Comparison of ENCODE assay signal across 34 cellular contexts in the genomic region with DNA sequence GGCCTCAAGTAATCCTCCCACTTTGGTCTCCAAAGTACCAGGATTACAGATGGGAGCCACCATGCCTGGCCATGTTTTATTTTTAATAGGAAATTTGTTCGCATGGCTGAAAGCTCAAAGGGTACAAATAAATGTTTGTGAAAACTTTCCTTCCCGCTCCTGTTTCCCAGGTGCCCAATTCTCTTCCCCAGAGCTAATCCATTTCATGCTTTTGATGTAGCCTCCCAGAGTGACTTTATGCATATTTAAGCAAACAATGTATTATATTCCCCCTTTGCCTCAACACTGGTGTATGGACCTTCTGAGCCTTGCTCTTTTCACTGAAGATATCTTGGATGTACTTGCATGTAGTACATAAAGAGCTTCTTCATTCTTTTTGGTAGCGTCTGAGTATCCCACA.
"Had no signal": no experiment of that assay in that cellular context is flagged by ENCODE, and none has a peak within 500 bp of the region (broad histone marks: within the 10 kb centered on the region; RNA-seq: fewer than 3 reads in every experiment).

No MANE protein-coding gene starts in this region.

- H3K9me3 ChIP-seq: ascending aorta, breast epithelium had no signal

- H3K4me1 ChIP-seq: ascending aorta, breast epithelium had no signal

- H3K27me3 Mint-ChIP-seq: activated CD8-positive, alpha-beta memory T cell treated with anti-CD3 and anti-CD28 coated beads, Interleukin-2, amount 10 ng/mL, durations not matched to agents 7 days and 5 days; activated naive CD8-positive, alpha-beta T cell; activated naive CD8-positive, alpha-beta T cell treated with anti-CD3 and anti-CD28 coated beads, Interleukin-2, amount 10 ng/mL, durations not matched to agents 7 days and 5 days had no signal

- H3K27ac Mint-ChIP-seq: activated CD4-positive, alpha-beta memory T cell treated with anti-CD3 and anti-CD28 coated beads, Interleukin-2, amount 10 ng/mL, durations not matched to agents 7 days and 5 days; activated CD4-positive, alpha-beta T cell treated with anti-CD3 and anti-CD28 coated beads for 36 hours; activated CD4-positive, alpha-beta T cell treated with anti-CD3 and anti-CD28 coated beads, Interleukin-2, amount 10 ng/mL, durations not matched to agents 7 days and 5 days; activated CD8-positive, alpha-beta memory T cell treated with anti-CD3 and anti-CD28 coated beads, Interleukin-2, amount 10 ng/mL, durations not matched to agents 7 days and 5 days; activated CD8-positive, alpha-beta T cell treated with anti-CD3 and anti-CD28 coated beads, Interleukin-2, amount 10 ng/mL, durations not matched to agents 7 days and 5 days; activated naive CD4-positive, alpha-beta T cell treated with anti-CD3 and anti-CD28 coated beads, Interleukin-2, amount 10 ng/mL, durations not matched to agents 7 days and 5 days; activated naive CD4-positive, alpha-beta T cell treated with anti-CD3 and anti-CD28 coated beads, Interleukin-2, amount 50 U/mL, for 24 hours; activated naive CD8-positive, alpha-beta T cell; activated naive CD8-positive, alpha-beta T cell treated with anti-CD3 and anti-CD28 coated beads, Interleukin-2, amount 10 ng/mL, durations not matched to agents 7 days and 5 days; activated naive CD8-positive, alpha-beta T cell treated with anti-CD3 and anti-CD28 coated beads, Interleukin-2, amount 50 U/mL, for 24 hours; activated T-cell treated with anti-CD3 and anti-CD28 coated beads, Interleukin-2, amount 50 U/mL, for 24 hours; activated T-helper 2 cell treated with anti-CD3 and anti-CD28 coated beads, Interferon-gamma antibody, Interleukin-2, Interleukin-4, amounts not matched to agents 10 μg/mL and 5 μg/mL and 100 μg/mL, durations not matched to agents 14 hours and 24 hours and 36 hours; T-helper 1 cell treated with Interleukin-12 subunit alpha and Interleukin-12 subunit beta and Interleukin-4 antibody, amounts not matched to agents 30 μg/mL and 1 μg/mL, for 36 hours; T-helper 2 cell treated with Interferon-gamma antibody and Interleukin-4, amounts not matched to agents 5 μg/mL and 100 μg/mL, for 36 hours had no signal

- H3K4me3 ChIP-seq: ascending aorta, breast epithelium had no signal

- H3K27ac ChIP-seq: ascending aorta, brain microvascular endothelial cell, breast epithelium, VCaP had no signal

- DNase-seq: activated CD4-positive, alpha-beta memory T cell treated with anti-CD3 and anti-CD28 coated beads, Interleukin-2, amount 10 ng/mL, durations not matched to agents 7 days and 5 days; activated CD4-positive, alpha-beta T cell treated with anti-CD3 and anti-CD28 coated beads for 1 hour; activated CD4-positive, alpha-beta T cell treated with anti-CD3 and anti-CD28 coated beads for 36 hours; activated CD4-positive, alpha-beta T cell treated with anti-CD3 and anti-CD28 coated beads for 48 hours; activated CD4-positive, alpha-beta T cell treated with anti-CD3 and anti-CD28 coated beads, Interleukin-2, amount 10 ng/mL, durations not matched to agents 7 days and 5 days; activated CD4-positive, alpha-beta T cell treated with anti-CD3 and anti-CD28 coated beads, Interleukin-2, amount 50 U/mL, for 48 hours; activated CD4-positive, CD25-positive, alpha-beta regulatory T cell; activated CD8-positive, alpha-beta memory T cell treated with anti-CD3 and anti-CD28 coated beads for 24 hours; activated CD8-positive, alpha-beta memory T cell treated with anti-CD3 and anti-CD28 coated beads, Interleukin-2, amount 10 ng/mL, durations not matched to agents 7 days and 5 days; activated CD8-positive, alpha-beta memory T cell treated with anti-CD3 and anti-CD28 coated beads, Interleukin-2, amount 50 U/mL, for 48 hours; activated CD8-positive, alpha-beta T cell treated with anti-CD3 and anti-CD28 coated beads, Interleukin-2, amount 10 ng/mL, durations not matched to agents 7 days and 5 days; activated effector memory CD4-positive, alpha-beta T cell treated with Interleukin-2 at 50 U/mL for 16 hours; activated gamma-delta T cell; activated naive CD4-positive, alpha-beta T cell treated with anti-CD3 and anti-CD28 coated beads, Interleukin-2, amount 10 ng/mL, durations not matched to agents 7 days and 5 days; activated naive CD4-positive, alpha-beta T cell treated with Interleukin-2 at 50 U/mL for 16 hours; activated naive CD8-positive, alpha-beta T cell treated with anti-CD3 and anti-CD28 coated beads, Interleukin-2, amount 10 ng/mL, durations not matched to agents 7 days and 5 days; activated naive CD8-positive, alpha-beta T cell treated with anti-CD3 and anti-CD28 coated beads, Interleukin-2, amount 50 U/mL, for 24 hours; activated T-cell treated with anti-CD3 and anti-CD28 coated beads, Interleukin-2, amount 50 U/mL, for 24 hours; activated T-cell treated with anti-CD3 and anti-CD28 coated beads, Interleukin-2, amount 50 U/mL, for 48 hours; amygdala; anterior cingulate cortex; brain microvascular endothelial cell; central memory CD4-positive, alpha-beta T cell; T-helper 2 cell; T-helper 9 cell had no signal

- H3K4me3 Mint-ChIP-seq: activated CD4-positive, alpha-beta memory T cell treated with anti-CD3 and anti-CD28 coated beads, Interleukin-2, amount 10 ng/mL, durations not matched to agents 7 days and 5 days; activated CD4-positive, alpha-beta T cell treated with anti-CD3 and anti-CD28 coated beads for 36 hours; activated CD4-positive, alpha-beta T cell treated with anti-CD3 and anti-CD28 coated beads, Interleukin-2, amount 10 ng/mL, durations not matched to agents 7 days and 5 days; activated CD8-positive, alpha-beta memory T cell treated with anti-CD3 and anti-CD28 coated beads, Interleukin-2, amount 10 ng/mL, durations not matched to agents 7 days and 5 days; activated CD8-positive, alpha-beta T cell treated with anti-CD3 and anti-CD28 coated beads, Interleukin-2, amount 10 ng/mL, durations not matched to agents 7 days and 5 days; activated naive CD4-positive, alpha-beta T cell treated with anti-CD3 and anti-CD28 coated beads, Interleukin-2, amount 10 ng/mL, durations not matched to agents 7 days and 5 days; activated naive CD4-positive, alpha-beta T cell treated with anti-CD3 and anti-CD28 coated beads, Interleukin-2, amount 50 U/mL, for 24 hours; activated naive CD8-positive, alpha-beta T cell; activated naive CD8-positive, alpha-beta T cell treated with anti-CD3 and anti-CD28 coated beads, Interleukin-2, amount 10 ng/mL, durations not matched to agents 7 days and 5 days; activated naive CD8-positive, alpha-beta T cell treated with anti-CD3 and anti-CD28 coated beads, Interleukin-2, amount 50 U/mL, for 24 hours; activated T-cell treated with anti-CD3 and anti-CD28 coated beads, Interleukin-2, amount 50 U/mL, for 24 hours; T-helper 1 cell treated with Interleukin-12 subunit alpha and Interleukin-12 subunit beta and Interleukin-4 antibody, amounts not matched to agents 30 μg/mL and 1 μg/mL, for 36 hours; T-helper 2 cell treated with Interferon-gamma antibody and Interleukin-4, amounts not matched to agents 5 μg/mL and 100 μg/mL, for 36 hours had no signal

- ATAC-seq: activated CD4-positive, alpha-beta T cell treated with anti-CD3 and anti-CD28 coated beads for 36 hours; activated CD4-positive, CD25-positive, alpha-beta regulatory T cell treated with anti-CD3 and anti-CD28 coated beads, Interleukin-2, amount 50 U/mL, for 24 hours; activated CD8-positive, alpha-beta memory T cell treated with anti-CD3 and anti-CD28 coated beads, Interleukin-2, amount 10 ng/mL, durations not matched to agents 7 days and 5 days; activated CD8-positive, alpha-beta T cell treated with anti-CD3 and anti-CD28 coated beads, Interleukin-2, amount 10 ng/mL, durations not matched to agents 7 days and 5 days; activated naive CD8-positive, alpha-beta T cell treated with anti-CD3 and anti-CD28 coated beads, Interleukin-2, amount 50 U/mL, for 24 hours had no signal

- H3K27me3 ChIP-seq: ascending aorta, brain microvascular endothelial cell, breast epithelium had no signal

- H3K36me3 Mint-ChIP-seq: activated CD8-positive, alpha-beta memory T cell treated with anti-CD3 and anti-CD28 coated beads, Interleukin-2, amount 10 ng/mL, durations not matched to agents 7 days and 5 days; activated naive CD4-positive, alpha-beta T cell treated with anti-CD3 and anti-CD28 coated beads, Interleukin-2, amount 10 ng/mL, durations not matched to agents 7 days and 5 days; activated naive CD4-positive, alpha-beta T cell treated with anti-CD3 and anti-CD28 coated beads, Interleukin-2, amount 50 U/mL, for 24 hours; activated naive CD8-positive, alpha-beta T cell; activated naive CD8-positive, alpha-beta T cell treated with anti-CD3 and anti-CD28 coated beads, Interleukin-2, amount 10 ng/mL, durations not matched to agents 7 days and 5 days had no signal

- H3K9me3 Mint-ChIP-seq: activated CD4-positive, alpha-beta memory T cell treated with anti-CD3 and anti-CD28 coated beads, Interleukin-2, amount 10 ng/mL, durations not matched to agents 7 days and 5 days; activated CD4-positive, alpha-beta T cell treated with anti-CD3 and anti-CD28 coated beads, Interleukin-2, amount 10 ng/mL, durations not matched to agents 7 days and 5 days; activated naive CD4-positive, alpha-beta T cell treated with anti-CD3 and anti-CD28 coated beads, Interleukin-2, amount 10 ng/mL, durations not matched to agents 7 days and 5 days; activated naive CD4-positive, alpha-beta T cell treated with anti-CD3 and anti-CD28 coated beads, Interleukin-2, amount 50 U/mL, for 24 hours; activated naive CD8-positive, alpha-beta T cell treated with anti-CD3 and anti-CD28 coated beads, Interleukin-2, amount 10 ng/mL, durations not matched to agents 7 days and 5 days; activated naive CD8-positive, alpha-beta T cell treated with anti-CD3 and anti-CD28 coated beads, Interleukin-2, amount 50 U/mL, for 24 hours; activated T-cell treated with anti-CD3 and anti-CD28 coated beads, Interleukin-2, amount 50 U/mL, for 24 hours; activated T-helper 2 cell treated with anti-CD3 and anti-CD28 coated beads, Interferon-gamma antibody, Interleukin-2, Interleukin-4, amounts not matched to agents 10 μg/mL and 5 μg/mL and 100 μg/mL, durations not matched to agents 14 hours and 24 hours and 36 hours; T-helper 1 cell treated with Interleukin-12 subunit alpha and Interleukin-12 subunit beta and Interleukin-4 antibody, amounts not matched to agents 30 μg/mL and 1 μg/mL, for 36 hours; T-helper 2 cell treated with Interferon-gamma antibody and Interleukin-4, amounts not matched to agents 5 μg/mL and 100 μg/mL, for 36 hours had no signal

- H3K4me1 Mint-ChIP-seq: activated CD4-positive, alpha-beta T cell treated with anti-CD3 and anti-CD28 coated beads for 36 hours; activated CD4-positive, alpha-beta T cell treated with anti-CD3 and anti-CD28 coated beads, Interleukin-2, amount 10 ng/mL, durations not matched to agents 7 days and 5 days; activated naive CD4-positive, alpha-beta T cell treated with anti-CD3 and anti-CD28 coated beads, Interleukin-2, amount 10 ng/mL, durations not matched to agents 7 days and 5 days; activated naive CD4-positive, alpha-beta T cell treated with anti-CD3 and anti-CD28 coated beads, Interleukin-2, amount 50 U/mL, for 24 hours; activated naive CD8-positive, alpha-beta T cell treated with anti-CD3 and anti-CD28 coated beads, Interleukin-2, amount 10 ng/mL, durations not matched to agents 7 days and 5 days; activated naive CD8-positive, alpha-beta T cell treated with anti-CD3 and anti-CD28 coated beads, Interleukin-2, amount 50 U/mL, for 24 hours had no signal

- H3K36me3 ChIP-seq: ascending aorta, brain microvascular endothelial cell, breast epithelium had no signal
